Comparison of ENCODE assay signal across 1 cellular context in genomic region chr19:1050989-1051788, GRCh38.
TF ChIP-seq lines count a peak whose summit lies in the region.

No MANE protein-coding gene starts in this region.

TF ChIP-seq in HCT116, 20 proteins besides CTCF, POLR2A, EP300 and RAD21:
- TF ChIP-seq MAX (IDR thresholded peaks at IDR 0.05): no peak
- no peak for TF ChIP-seq ATF3 (IDR thresholded peaks at IDR 0.05)
- no peak for TF ChIP-seq EZH2phosphoT487 (IDR thresholded peaks at IDR 0.05; ENCODE audit: borderline replicate concordance)
- TF ChIP-seq ZNF274 (IDR thresholded peaks at IDR 0.05; ENCODE audit: low read depth, low read length): no peak
- TF ChIP-seq EZH2 (IDR thresholded peaks at IDR 0.05): no peak
- no peak for TF ChIP-seq SP1 (IDR thresholded peaks at IDR 0.05; ENCODE audit: low read depth)
- TF ChIP-seq ELF1 (IDR thresholded peaks at IDR 0.05; ENCODE audit: borderline replicate concordance, low read depth): no peak
- no peak for TF ChIP-seq TCF7L2 (IDR thresholded peaks at IDR 0.05; ENCODE audit: borderline replicate concordance, extremely low read depth, insufficient read depth, insufficient read length)
- TF ChIP-seq FOSL1 (IDR thresholded peaks at IDR 0.05; ENCODE audit: low read depth): no peak
- no peak for TF ChIP-seq ZFX (IDR thresholded peaks at IDR 0.05)
- no peak for TF ChIP-seq SRF (IDR thresholded peaks at IDR 0.05; ENCODE audit: low read depth)
- TF ChIP-seq CEBPB (IDR thresholded peaks at IDR 0.05; ENCODE audit: low read depth): no peak
- no peak for TF ChIP-seq POLR2AphosphoS5 (IDR thresholded peaks at IDR 0.05; ENCODE audit: low read depth, low read length)
- no peak for TF ChIP-seq ZBTB33 (IDR thresholded peaks at IDR 0.05; ENCODE audit: extremely low read depth, insufficient replicate concordance, low read length)
